13 cellular contexts compared by ENCODE assay signal in genomic region chr1:43796111-43796581, GRCh38.
DNase-seq lines count a peak whose midpoint lies in the region; TF ChIP-seq lines count a peak whose summit lies in the region.
"Had no signal": no experiment of that assay in that cellular context is flagged by ENCODE, and none has a peak within 500 bp of the region (broad histone marks: within the 10 kb centered on the region; RNA-seq: fewer than 3 reads in every experiment).

No MANE protein-coding gene starts in this region.

- no peak overlapping the region for H3K4me3 ChIP-seq in neural progenitor cell
- H3K4me3 ChIP-seq: pancreas, upper lobe of right lung had no signal

- H3K27me3 ChIP-seq in neural progenitor cell, result no peaks in the 10 kb centered on the region
- H3K27me3 ChIP-seq: pancreas, upper lobe of right lung had no signal

- no peaks in the 10 kb centered on the region for H3K4me1 ChIP-seq in neural progenitor cell
- H3K4me1 ChIP-seq: pancreas, upper lobe of right lung had no signal

- no peaks in the 10 kb centered on the region for H3K9me3 Mint-ChIP-seq in neural progenitor cell
- no peaks in the 10 kb centered on the region for H3K9me3 Mint-ChIP-seq in activated naive CD4-positive, alpha-beta T cell treated with anti-CD3 and anti-CD28 coated beads, Interleukin-2, amount 10 ng/mL, durations not matched to agents 7 days and 5 days
- H3K9me3 Mint-ChIP-seq: activated CD4-positive, alpha-beta T cell treated with anti-CD3 and anti-CD28 coated beads, Interleukin-2, amount 10 ng/mL, durations not matched to agents 24 days and 14 days; activated naive CD4-positive, alpha-beta T cell treated with anti-CD3 and anti-CD28 coated beads, Interleukin-2, amount 50 U/mL, for 24 hours had no signal

- H3K27ac ChIP-seq in neural progenitor cell, result no peak overlapping the region
- H3K27ac ChIP-seq: pancreas, upper lobe of right lung had no signal

- H3K9me3 ChIP-seq in neural progenitor cell (ENCODE audit: low read depth), result no peaks in the 10 kb centered on the region
- H3K9me3 ChIP-seq: pancreas, upper lobe of right lung had no signal

- H3K4me2 ChIP-seq in neural progenitor cell, result no peak overlapping the region

- no peaks in the 10 kb centered on the region for H3F3A ChIP-seq in neural progenitor cell (ENCODE audit: low read depth)

- peaks cover 10% of the 10 kb centered on the region for H3K36me3 Mint-ChIP-seq in neural progenitor cell
- H3K36me3 Mint-ChIP-seq in activated naive CD4-positive, alpha-beta T cell treated with anti-CD3 and anti-CD28 coated beads, Interleukin-2, amount 10 ng/mL, durations not matched to agents 7 days and 5 days, result peaks cover 7% of the 10 kb centered on the region

- H2AFZ ChIP-seq in neural progenitor cell (replicated peaks), result no peak overlapping the region

- no peak overlapping the region for H3K27ac Mint-ChIP-seq in neural progenitor cell
- H3K27ac Mint-ChIP-seq in activated naive CD4-positive, alpha-beta T cell treated with anti-CD3 and anti-CD28 coated beads, Interleukin-2, amount 10 ng/mL, durations not matched to agents 7 days and 5 days, result no peak overlapping the region
- H3K27ac Mint-ChIP-seq: activated CD4-positive, alpha-beta T cell treated with anti-CD3 and anti-CD28 coated beads, Interleukin-2, amount 10 ng/mL, durations not matched to agents 24 days and 14 days; activated naive CD4-positive, alpha-beta T cell treated with anti-CD3 and anti-CD28 coated beads, Interleukin-2, amount 50 U/mL, for 24 hours had no signal

- CTCF ChIA-PET in activated naive CD4-positive, alpha-beta T cell treated with anti-CD3 and anti-CD28 coated beads, Interleukin-2, amount 10 ng/mL, durations not matched to agents 7 days and 5 days (lab: Charles Lee), result interaction anchor here (1.8 kb wide), 1 partner anchor 33 kb away, joined by 6 read pairs; no protein-coding TSS in a partner anchor

- H3K9ac ChIP-seq in neural progenitor cell, result no peak overlapping the region

- peak; percentile 20 for DNase-seq in GF-D8 (lab: John Stamatoyannopoulos, UW)
- peak; percentile 4 for DNase-seq in NCI-H2171 (lab: John Stamatoyannopoulos, UW)
- peak; percentile 19 for DNase-seq in dedifferentiated amniotic fluid mesenchymal stem cell (ENCODE audit: extremely low spot score)
- DNase-seq in pons (ENCODE audit: low spot score), result peak; percentile 42
- no peak for DNase-seq in neural progenitor cell (ENCODE audit: low spot score)
- DNase-seq in kidney glomerular epithelial cell (lab: John Stamatoyannopoulos, UW), result no peak
- DNase-seq in activated naive CD4-positive, alpha-beta T cell treated with anti-CD3 and anti-CD28 coated beads, Interleukin-2, amount 10 ng/mL, durations not matched to agents 7 days and 5 days, result no peak
- DNase-seq: activated CD4-positive, alpha-beta T cell treated with anti-CD3 and anti-CD28 coated beads, Interleukin-2, amount 10 ng/mL, durations not matched to agents 24 days and 14 days; NCI-H187; pancreas; SIG-M5; upper lobe of right lung had no signal

- no peaks in the 10 kb centered on the region for H4K20me1 ChIP-seq in neural progenitor cell (ENCODE audit: low read depth)

- no peaks in the 10 kb centered on the region for H3K27me3 Mint-ChIP-seq in neural progenitor cell (ENCODE audit: insufficient read depth, low read depth)
- no peaks in the 10 kb centered on the region for H3K27me3 Mint-ChIP-seq in activated naive CD4-positive, alpha-beta T cell treated with anti-CD3 and anti-CD28 coated beads, Interleukin-2, amount 10 ng/mL, durations not matched to agents 7 days and 5 days
- H3K27me3 Mint-ChIP-seq: activated CD4-positive, alpha-beta T cell treated with anti-CD3 and anti-CD28 coated beads, Interleukin-2, amount 10 ng/mL, durations not matched to agents 24 days and 14 days; activated naive CD4-positive, alpha-beta T cell treated with anti-CD3 and anti-CD28 coated beads, Interleukin-2, amount 50 U/mL, for 24 hours had no signal

- H3K79me2 ChIP-seq in neural progenitor cell (ENCODE audit: low read depth), result no peaks in the 10 kb centered on the region

- H3K4me3 Mint-ChIP-seq in neural progenitor cell, result no peak overlapping the region
- H3K4me3 Mint-ChIP-seq in activated naive CD4-positive, alpha-beta T cell treated with anti-CD3 and anti-CD28 coated beads, Interleukin-2, amount 10 ng/mL, durations not matched to agents 7 days and 5 days, result no peak overlapping the region
- H3K4me3 Mint-ChIP-seq: activated CD4-positive, alpha-beta T cell treated with anti-CD3 and anti-CD28 coated beads, Interleukin-2, amount 10 ng/mL, durations not matched to agents 24 days and 14 days; activated naive CD4-positive, alpha-beta T cell treated with anti-CD3 and anti-CD28 coated beads, Interleukin-2, amount 50 U/mL, for 24 hours had no signal

- TF ChIP-seq CTCF in neural progenitor cell (IDR thresholded peaks at IDR 0.05), result no peak

- H3K4me1 Mint-ChIP-seq in neural progenitor cell, result peaks cover 4% of the 10 kb centered on the region
- H3K4me1 Mint-ChIP-seq in activated naive CD4-positive, alpha-beta T cell treated with anti-CD3 and anti-CD28 coated beads, Interleukin-2, amount 10 ng/mL, durations not matched to agents 7 days and 5 days, result peaks cover 16% of the 10 kb centered on the region

- no peaks in the 10 kb centered on the region for H3K36me3 ChIP-seq in neural progenitor cell
- H3K36me3 ChIP-seq: pancreas, upper lobe of right lung had no signal

Comparison
In these comparisons a context has a peak if more than half of its experiments do, and no peak if none do; other contexts are left out.
1. DNase-seq: peak in GF-D8 (single experiment), NCI-H2171 (single experiment), dedifferentiated amniotic fluid mesenchymal stem cell (single experiment) and pons (single experiment); none in neural progenitor cell (single experiment), kidney glomerular epithelial cell (single experiment) and activated naive CD4-positive, alpha-beta T cell treated with anti-CD3 and anti-CD28 coated beads, Interleukin-2, amount 10 ng/mL, durations not matched to agents 7 days and 5 days (single experiment).